In the genomic region with DNA sequence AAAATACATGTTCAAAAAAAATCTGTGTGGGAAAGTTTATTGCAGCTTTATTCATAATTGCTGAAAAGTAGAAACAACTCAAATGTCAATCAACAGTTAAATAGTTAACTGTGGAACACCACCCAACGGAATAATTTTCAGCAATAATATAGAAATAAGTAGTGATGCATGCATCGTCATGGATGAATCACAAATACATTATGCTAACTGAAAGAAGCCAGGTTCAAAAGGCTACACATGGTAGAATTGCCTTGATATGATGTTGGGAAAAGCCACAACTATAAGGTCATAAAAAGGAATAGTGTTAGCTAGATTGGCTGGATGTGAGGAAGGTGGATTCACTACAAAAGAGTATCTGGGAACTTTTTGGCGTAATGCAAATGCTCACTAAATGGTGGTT, we compare ENCODE assay signal across 20 cellular contexts.
"Had no signal": no experiment of that assay in that cellular context is flagged by ENCODE, and none has a peak within 500 bp of the region (broad histone marks: within the 10 kb centered on the region; RNA-seq: fewer than 3 reads in every experiment).

No MANE protein-coding gene starts in this region.

- H3K4me1 Mint-ChIP-seq: activated B cell treated with CpG ODN at 0.5 μM for 24 hours; activated CD4-positive, alpha-beta T cell treated with anti-CD3 and anti-CD28 coated beads, Interleukin-2, amount 10 ng/mL, durations not matched to agents 7 days and 5 days; activated naive CD4-positive, alpha-beta T cell treated with anti-CD3 and anti-CD28 coated beads, Interleukin-2, amount 10 ng/mL, durations not matched to agents 7 days and 5 days; activated T-helper 17 cell treated with anti-CD3 and anti-CD28 coated beads, Interleukin-2, amount 50 U/mL, for 72 hours; T-helper 17 cell had no signal

- DNase-seq: activated B cell treated with CpG ODN at 0.5 μM for 24 hours; activated CD4-positive, alpha-beta memory T cell treated with anti-CD3 and anti-CD28 coated beads for 36 hours; activated CD4-positive, alpha-beta T cell treated with anti-CD3 and anti-CD28 coated beads, Interleukin-2, amount 10 ng/mL, durations not matched to agents 7 days and 5 days; activated CD8-positive, alpha-beta memory T cell treated with anti-CD3 and anti-CD28 coated beads for 24 hours; activated gamma-delta T cell treated with Interleukin-2 at 50 U/mL for 16 hours; activated naive CD4-positive, alpha-beta T cell treated with anti-CD3 and anti-CD28 coated beads, Interleukin-2, amount 10 ng/mL, durations not matched to agents 7 days and 5 days; activated T-cell treated with anti-CD3 and anti-CD28 coated beads, Interleukin-2, amount 50 U/mL, for 4 hours; aorta; central memory CD4-positive, alpha-beta T cell; NCI-H1105 treated with DMSO at 0.1 percent for 48 hours; NCI-H1436 treated with DMSO at 0.1 percent for 48 hours; NCI-H187; NCI-H2081; NCI-H524; SHP77 treated with DMSO at 0.1 percent for 48 hours; T-helper 17 cell; T-helper 9 cell had no signal

- H3K9me3 ChIP-seq: breast epithelium had no signal

- H3K27me3 Mint-ChIP-seq: activated B cell treated with CpG ODN at 0.5 μM for 24 hours; activated CD4-positive, alpha-beta memory T cell treated with anti-CD3 and anti-CD28 coated beads for 36 hours; activated CD4-positive, alpha-beta T cell treated with anti-CD3 and anti-CD28 coated beads, Interleukin-2, amount 10 ng/mL, durations not matched to agents 7 days and 5 days; activated naive CD4-positive, alpha-beta T cell treated with anti-CD3 and anti-CD28 coated beads, Interleukin-2, amount 10 ng/mL, durations not matched to agents 7 days and 5 days; activated T-helper 17 cell treated with anti-CD3 and anti-CD28 coated beads, Interleukin-2, amount 50 U/mL, for 72 hours; T-helper 17 cell had no signal

- H3K27me3 ChIP-seq: breast epithelium had no signal

- H3K9me3 Mint-ChIP-seq: activated B cell treated with CpG ODN at 0.5 μM for 24 hours; activated CD4-positive, alpha-beta memory T cell treated with anti-CD3 and anti-CD28 coated beads for 36 hours; activated CD4-positive, alpha-beta T cell treated with anti-CD3 and anti-CD28 coated beads, Interleukin-2, amount 10 ng/mL, durations not matched to agents 7 days and 5 days; activated naive CD4-positive, alpha-beta T cell treated with anti-CD3 and anti-CD28 coated beads, Interleukin-2, amount 10 ng/mL, durations not matched to agents 7 days and 5 days; activated T-cell treated with anti-CD3 and anti-CD28 coated beads, Interleukin-2, amount 50 U/mL, for 4 hours; activated T-helper 17 cell treated with anti-CD3 and anti-CD28 coated beads, Interleukin-2, amount 50 U/mL, for 72 hours had no signal

- H3K36me3 Mint-ChIP-seq: activated CD4-positive, alpha-beta memory T cell treated with anti-CD3 and anti-CD28 coated beads for 36 hours; activated naive CD4-positive, alpha-beta T cell treated with anti-CD3 and anti-CD28 coated beads, Interleukin-2, amount 10 ng/mL, durations not matched to agents 7 days and 5 days had no signal

- H3K36me3 ChIP-seq: breast epithelium had no signal

- H3K4me3 Mint-ChIP-seq: activated B cell treated with CpG ODN at 0.5 μM for 24 hours; activated CD4-positive, alpha-beta memory T cell treated with anti-CD3 and anti-CD28 coated beads for 36 hours; activated CD4-positive, alpha-beta T cell treated with anti-CD3 and anti-CD28 coated beads, Interleukin-2, amount 10 ng/mL, durations not matched to agents 7 days and 5 days; activated naive CD4-positive, alpha-beta T cell treated with anti-CD3 and anti-CD28 coated beads, Interleukin-2, amount 10 ng/mL, durations not matched to agents 7 days and 5 days; activated T-cell treated with anti-CD3 and anti-CD28 coated beads, Interleukin-2, amount 50 U/mL, for 4 hours; activated T-helper 17 cell treated with anti-CD3 and anti-CD28 coated beads, Interleukin-2, amount 50 U/mL, for 72 hours; T-helper 17 cell had no signal

- H3K4me3 ChIP-seq: breast epithelium, coronary artery had no signal

- ATAC-seq: activated T-cell treated with anti-CD3 and anti-CD28 coated beads, Interleukin-2, amount 50 U/mL, for 4 hours; activated T-helper 17 cell treated with anti-CD3 and anti-CD28 coated beads, Interleukin-2, amount 50 U/mL, for 72 hours; T-helper 17 cell had no signal

- H3K27ac ChIP-seq: breast epithelium, coronary artery had no signal

- H3K4me1 ChIP-seq: breast epithelium had no signal

- H3K27ac Mint-ChIP-seq: activated B cell treated with CpG ODN at 0.5 μM for 24 hours; activated CD4-positive, alpha-beta memory T cell treated with anti-CD3 and anti-CD28 coated beads for 36 hours; activated CD4-positive, alpha-beta T cell treated with anti-CD3 and anti-CD28 coated beads, Interleukin-2, amount 10 ng/mL, durations not matched to agents 7 days and 5 days; activated naive CD4-positive, alpha-beta T cell treated with anti-CD3 and anti-CD28 coated beads, Interleukin-2, amount 10 ng/mL, durations not matched to agents 7 days and 5 days; activated T-helper 17 cell treated with anti-CD3 and anti-CD28 coated beads, Interleukin-2, amount 50 U/mL, for 72 hours; T-helper 17 cell had no signal
